2 cellular contexts compared by ENCODE assay signal in the genomic region with DNA sequence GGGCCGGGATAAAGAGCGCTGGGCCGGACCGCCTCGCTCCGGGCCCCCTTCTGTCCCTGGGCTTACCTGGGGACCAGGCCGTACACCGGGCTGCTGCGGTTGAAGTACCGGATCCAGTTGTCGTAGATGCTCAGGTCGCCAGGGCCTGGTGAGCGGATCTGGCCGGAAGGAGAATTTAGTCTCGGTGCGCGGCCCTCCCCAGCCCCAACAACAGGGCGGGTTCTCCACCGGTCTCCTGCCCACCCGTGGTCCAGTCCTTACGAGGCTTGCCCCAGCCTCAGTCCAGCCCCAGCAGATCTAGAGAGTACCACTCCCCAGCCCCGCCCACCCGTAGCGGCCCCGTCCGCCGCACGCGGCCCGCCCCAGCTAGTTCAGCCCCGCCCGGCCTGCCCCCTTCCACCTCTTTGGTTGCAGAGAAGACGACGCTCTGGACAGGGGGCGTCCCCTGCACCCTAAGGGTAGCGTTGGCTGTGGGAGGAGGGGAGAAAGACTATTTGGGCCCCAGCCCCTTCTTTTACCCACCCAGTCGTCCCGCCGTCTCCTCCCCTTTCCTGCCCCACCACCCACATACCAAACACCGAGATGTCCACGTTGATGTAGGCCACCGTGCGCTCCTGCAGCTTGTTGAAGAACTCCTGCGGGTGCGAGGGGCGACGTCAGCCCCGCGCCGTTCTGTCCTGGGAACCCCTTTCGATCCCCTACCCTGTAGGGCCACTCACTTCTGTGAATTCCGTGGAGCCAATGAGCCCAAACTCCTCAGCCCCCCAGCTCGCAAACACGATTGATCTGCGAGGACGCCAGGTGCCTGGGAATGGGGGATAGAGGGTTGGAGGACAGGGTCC.
A peak's percentile ranks its signal among the peaks of the same experiment; 100 is the strongest.
TF ChIP-seq lines count a peak whose summit lies in the region.

No MANE protein-coding gene starts in this region.

TF ChIP-seq in GM12891, 5 proteins besides CTCF, POLR2A, EP300 and RAD21:
- no peak for TF ChIP-seq POU2F2 (IDR thresholded peaks at IDR 0.05; ENCODE audit: low read depth, low read length)
- no peak for TF ChIP-seq POLR2AphosphoS5 (IDR thresholded peaks at IDR 0.05; ENCODE audit: low read depth, low read length)
- 0 out of 2 replicates have a peak, but pooled peaks have one; percentile 22 for TF ChIP-seq TAF1 (IDR thresholded peaks at IDR 0.05; ENCODE audit: low read depth, low read length)
TF ChIP-seq in GM12891: peak in this region for 1.

TF ChIP-seq in K562, 482 proteins besides CTCF, POLR2A, EP300 and RAD21:
- TF ChIP-seq, protein P1, sequence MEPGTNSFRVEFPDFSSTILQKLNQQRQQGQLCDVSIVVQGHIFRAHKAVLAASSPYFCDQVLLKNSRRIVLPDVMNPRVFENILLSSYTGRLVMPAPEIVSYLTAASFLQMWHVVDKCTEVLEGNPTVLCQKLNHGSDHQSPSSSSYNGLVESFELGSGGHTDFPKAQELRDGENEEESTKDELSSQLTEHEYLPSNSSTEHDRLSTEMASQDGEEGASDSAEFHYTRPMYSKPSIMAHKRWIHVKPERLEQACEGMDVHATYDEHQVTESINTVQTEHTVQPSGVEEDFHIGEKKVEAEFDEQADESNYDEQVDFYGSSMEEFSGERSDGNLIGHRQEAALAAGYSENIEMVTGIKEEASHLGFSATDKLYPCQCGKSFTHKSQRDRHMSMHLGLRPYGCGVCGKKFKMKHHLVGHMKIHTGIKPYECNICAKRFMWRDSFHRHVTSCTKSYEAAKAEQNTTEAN (CRISPR knock-in tag; IDR thresholded peaks at IDR 0.05), result no peak
- no peak for TF ChIP-seq MED1 (CRISPR knock-in tag; IDR thresholded peaks at IDR 0.05; ENCODE audit: borderline replicate concordance)
- no peak for TF ChIP-seq HCFC1 (IDR thresholded peaks at IDR 0.05; ENCODE audit: low read depth, low read length)
- no peak for TF ChIP-seq ERF (CRISPR knock-in tag; IDR thresholded peaks at IDR 0.05)
- TF ChIP-seq CREM (IDR thresholded peaks at IDR 0.05; ENCODE audit: low read depth), result no peak
- no peak for TF ChIP-seq SNAPC5 (CRISPR knock-in tag; IDR thresholded peaks at IDR 0.05)
- TF ChIP-seq, protein P2, sequence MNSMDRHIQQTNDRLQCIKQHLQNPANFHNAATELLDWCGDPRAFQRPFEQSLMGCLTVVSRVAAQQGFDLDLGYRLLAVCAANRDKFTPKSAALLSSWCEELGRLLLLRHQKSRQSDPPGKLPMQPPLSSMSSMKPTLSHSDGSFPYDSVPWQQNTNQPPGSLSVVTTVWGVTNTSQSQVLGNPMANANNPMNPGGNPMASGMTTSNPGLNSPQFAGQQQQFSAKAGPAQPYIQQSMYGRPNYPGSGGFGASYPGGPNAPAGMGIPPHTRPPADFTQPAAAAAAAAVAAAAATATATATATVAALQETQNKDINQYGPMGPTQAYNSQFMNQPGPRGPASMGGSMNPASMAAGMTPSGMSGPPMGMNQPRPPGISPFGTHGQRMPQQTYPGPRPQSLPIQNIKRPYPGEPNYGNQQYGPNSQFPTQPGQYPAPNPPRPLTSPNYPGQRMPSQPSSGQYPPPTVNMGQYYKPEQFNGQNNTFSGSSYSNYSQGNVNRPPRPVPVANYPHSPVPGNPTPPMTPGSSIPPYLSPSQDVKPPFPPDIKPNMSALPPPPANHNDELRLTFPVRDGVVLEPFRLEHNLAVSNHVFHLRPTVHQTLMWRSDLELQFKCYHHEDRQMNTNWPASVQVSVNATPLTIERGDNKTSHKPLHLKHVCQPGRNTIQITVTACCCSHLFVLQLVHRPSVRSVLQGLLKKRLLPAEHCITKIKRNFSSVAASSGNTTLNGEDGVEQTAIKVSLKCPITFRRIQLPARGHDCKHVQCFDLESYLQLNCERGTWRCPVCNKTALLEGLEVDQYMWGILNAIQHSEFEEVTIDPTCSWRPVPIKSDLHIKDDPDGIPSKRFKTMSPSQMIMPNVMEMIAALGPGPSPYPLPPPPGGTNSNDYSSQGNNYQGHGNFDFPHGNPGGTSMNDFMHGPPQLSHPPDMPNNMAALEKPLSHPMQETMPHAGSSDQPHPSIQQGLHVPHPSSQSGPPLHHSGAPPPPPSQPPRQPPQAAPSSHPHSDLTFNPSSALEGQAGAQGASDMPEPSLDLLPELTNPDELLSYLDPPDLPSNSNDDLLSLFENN (IDR thresholded peaks at IDR 0.05; ENCODE audit: low read depth in 2 of 2, low read length in 2 of 2), result no peak
- no peak for TF ChIP-seq LEF1 (IDR thresholded peaks at IDR 0.05)
- TF ChIP-seq FOXP4 (CRISPR knock-in tag; IDR thresholded peaks at IDR 0.05; ENCODE audit: borderline replicate concordance), result no peak
- no peak for TF ChIP-seq ZNF76 (CRISPR knock-in tag; IDR thresholded peaks at IDR 0.05; ENCODE audit: borderline replicate concordance)
- no peak for TF ChIP-seq ZNF217 (CRISPR knock-in tag; IDR thresholded peaks at IDR 0.05)
